ENCODE assay signal across 34 cellular contexts in the genomic region with DNA sequence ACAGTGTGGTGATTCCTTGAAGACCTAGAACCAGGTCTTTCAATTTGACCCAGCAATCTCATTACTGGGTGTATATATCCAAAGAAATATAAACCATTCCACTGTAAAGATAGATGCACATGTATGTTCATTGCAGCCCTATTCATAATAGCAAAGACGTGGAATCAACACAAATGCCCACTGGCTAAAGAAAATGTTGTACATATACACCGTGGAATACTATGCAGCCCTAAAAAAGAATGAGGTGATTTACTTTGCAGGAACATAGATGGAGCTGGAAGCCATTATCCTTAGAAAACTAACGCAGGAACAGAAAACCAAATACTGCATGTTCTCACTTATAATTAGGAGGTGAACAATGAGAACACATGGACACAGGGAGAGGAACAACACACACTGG.
"Had no signal": no experiment of that assay in that cellular context is flagged by ENCODE, and none has a peak within 500 bp of the region (broad histone marks: within the 10 kb centered on the region; RNA-seq: fewer than 3 reads in every experiment).

No MANE protein-coding gene starts in this region.

- H3K36me3 ChIP-seq: MG63 had no signal

- H3K27me3 ChIP-seq: MG63 had no signal

- DNase-seq: Karpas-422, Kasumi-1, MG63, MM.1S, MV-4-11, NCI-H1048, NCI-H1092, NCI-H1092 treated with DMSO at 0.1 percent for 48 hours, NCI-H1105, NCI-H1105 treated with DMSO at 0.1 percent for 48 hours, NCI-H1417, NCI-H1417 treated with DMSO at 0.1 percent for 48 hours, NCI-H1436, NCI-H1436 treated with DMSO at 0.1 percent for 48 hours, NCI-H146, NCI-H1694, NCI-H1694 treated with DMSO at 0.1 percent for 48 hours, NCI-H187, NCI-H187 treated with DMSO at 0.1 percent for 48 hours, NCI-H1930, NCI-H2029, NCI-H2029 treated with DMSO at 0.1 percent for 48 hours, NCI-H2081, NCI-H2081 treated with DMSO at 0.1 percent for 48 hours, NCI-H2107, NCI-H2171, NCI-H2171 treated with DMSO at 0.1 percent for 48 hours, NCI-H2227 treated with DMSO at 0.1 percent for 48 hours, NCI-H226, NCI-H345, NCI-H446, NCI-H446 treated with DMSO at 0.1 percent for 48 hours, NCI-H510A, NCI-H510A treated with DMSO at 0.1 percent for 48 hours had no signal

- H3K9me3 ChIP-seq: MG63 had no signal

- H3K4me3 ChIP-seq: MG63 had no signal
